Comparison of ENCODE assay signal across 8 cellular contexts in genomic region chr19:13164370-13165090, GRCh38. TPM values are rescaled to one million over a fixed set of nuclear protein-coding genes. Genes with fewer than 3 reads are reported as not detected.
A peak's percentile ranks its signal among the peaks of the same experiment; 100 is the strongest.
DNase-seq lines count a peak whose midpoint lies in the region; ATAC-seq lines count a peak whose summit lies in the region.

No MANE protein-coding gene starts in this region.

- peak overlapping the region; percentile 85 for H3K27ac ChIP-seq in layer of hippocampus (ENCODE audit: low read depth, low read length)

- DNase-seq in Caki2 (ENCODE audit: low read depth) (peak; percentile 91), LoVo (ENCODE audit: low spot score) (peak; percentile 64), cerebellar cortex (ENCODE audit: low spot score) (peak; percentile 85)
- DNase-seq in stimulated activated naive CD4-positive, alpha-beta T cell (lab: John Stamatoyannopoulos, UW): peak; percentile 14 to 46 (median 36)

- no peaks in the 10 kb centered on the region for H3K27me3 Mint-ChIP-seq in T-helper 1 cell treated with Interleukin-12 subunit alpha and Interleukin-12 subunit beta and Interleukin-4 antibody, amounts not matched to agents 30 μg/mL and 1 μg/mL, for 36 hours (ENCODE audit: low read depth)

- no peaks in the 10 kb centered on the region for H3K9me3 Mint-ChIP-seq in T-helper 1 cell treated with Interleukin-12 subunit alpha and Interleukin-12 subunit beta and Interleukin-4 antibody, amounts not matched to agents 30 μg/mL and 1 μg/mL, for 36 hours

- ATAC-seq in HG02678 (IDR thresholded peaks at IDR 0.05; ENCODE audit: unreplicated experiment) (no peak), HG03442 (IDR thresholded peaks at IDR 0.05; ENCODE audit: unreplicated experiment) (no peak)

- H3K27me3 ChIP-seq in layer of hippocampus (ENCODE audit: control insufficient read depth, insufficient read depth, low read length): no peaks in the 10 kb centered on the region

- peak overlapping the region; percentile 81 for H3K4me3 Mint-ChIP-seq in T-helper 1 cell treated with Interleukin-12 subunit alpha and Interleukin-12 subunit beta and Interleukin-4 antibody, amounts not matched to agents 30 μg/mL and 1 μg/mL, for 36 hours

- in situ Hi-C loops in Caki2 (cut with HindIII; ENCODE audit: low pct_unique_long_range_greater_than_20kb, low sequenced_read_pairs): no loop called here

- peaks cover 49% of the 10 kb centered on the region for H3K4me1 Mint-ChIP-seq in T-helper 1 cell treated with Interleukin-12 subunit alpha and Interleukin-12 subunit beta and Interleukin-4 antibody, amounts not matched to agents 30 μg/mL and 1 μg/mL, for 36 hours (ENCODE audit: low read depth)

- peak overlapping the region; percentile 93 for H3K27ac Mint-ChIP-seq in T-helper 1 cell treated with Interleukin-12 subunit alpha and Interleukin-12 subunit beta and Interleukin-4 antibody, amounts not matched to agents 30 μg/mL and 1 μg/mL, for 36 hours

- H3K36me3 Mint-ChIP-seq in T-helper 1 cell treated with Interleukin-12 subunit alpha and Interleukin-12 subunit beta and Interleukin-4 antibody, amounts not matched to agents 30 μg/mL and 1 μg/mL, for 36 hours (ENCODE audit: low read depth): peaks cover 5% of the 10 kb centered on the region

RNA-seq across cellular contexts. Expression of gene IER2, which starts 14.3 kb away (rescaled TPM):
- total RNA-seq in Caki2 (2014; rRNA removed; shearing (Covaris generic); ENCODE audit: low replicate concordance): 29.3 and 37.1 TPM in 2 replicates

RNA-seq across cellular contexts. Expression of gene STX10, which starts 14.4 kb away (rescaled TPM):
- 172 and 177 TPM in 2 replicates for total RNA-seq in Caki2 (2014; rRNA removed; shearing (Covaris generic); ENCODE audit: low replicate concordance)

RNA-seq across cellular contexts. Expression of gene NACC1, which starts 46.5 kb away (rescaled TPM):
- total RNA-seq in Caki2 (2014; rRNA removed; shearing (Covaris generic); ENCODE audit: low replicate concordance): 59.3 and 86.8 TPM in 2 replicates

RNA-seq across cellular contexts. Expression of gene TRMT1, which starts 48.0 kb away (rescaled TPM):
- 107 and 166 TPM in 2 replicates for total RNA-seq in Caki2 (2014; rRNA removed; shearing (Covaris generic); ENCODE audit: low replicate concordance)

Comparison
In these comparisons a context has a peak if more than half of its experiments do, and no peak if none do; other contexts are left out.
1. DNase-seq: peak in every context shown above with its lines; median percentile 91 in Caki2; 85 in cerebellar cortex; 64 in LoVo; 36 in stimulated activated naive CD4-positive, alpha-beta T cell.